In the genomic region with DNA sequence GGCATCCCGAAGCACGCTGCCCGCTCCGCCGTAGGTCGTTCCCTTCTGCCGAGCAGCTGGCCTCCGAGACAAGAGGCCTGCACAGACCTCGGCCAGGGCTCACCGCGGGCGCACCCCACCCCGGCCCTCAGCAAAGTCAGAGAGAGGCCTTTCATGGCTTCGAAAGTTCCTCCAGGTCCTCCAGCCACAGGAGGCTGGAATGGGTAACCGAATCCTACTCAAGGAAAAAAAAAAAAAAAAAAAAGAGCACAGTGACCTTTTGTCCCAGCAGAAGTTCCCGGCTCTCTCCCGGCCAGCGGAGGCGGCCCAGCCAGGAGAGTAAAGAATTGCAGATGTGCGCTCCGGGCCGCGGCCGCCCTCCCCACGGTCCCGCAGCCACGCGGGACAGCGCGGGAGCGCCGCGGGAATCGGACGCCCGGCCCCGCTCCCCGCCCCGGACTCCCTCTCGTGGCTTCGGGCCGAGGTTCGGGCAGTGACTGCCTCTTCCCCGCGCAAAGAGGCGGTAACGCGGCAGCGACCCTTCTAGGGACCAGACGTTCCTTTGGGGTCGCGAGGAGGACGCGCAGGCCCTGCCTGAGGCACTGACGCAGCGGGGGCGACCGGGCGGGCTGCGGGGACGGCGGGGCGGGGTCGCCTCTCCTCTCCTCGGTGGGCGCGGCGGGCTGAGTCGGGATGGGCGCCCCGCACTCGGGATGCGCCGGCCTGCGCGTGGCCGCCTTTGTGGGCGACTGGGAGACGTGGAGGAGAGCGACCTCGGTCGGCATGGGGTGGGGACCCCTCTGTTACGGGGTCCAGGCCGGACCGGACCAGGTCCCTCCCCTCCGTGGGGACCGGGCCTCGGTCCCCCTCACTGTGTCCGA, we compare ENCODE assay signal across 9 cellular contexts. TPM values are rescaled to one million over a fixed set of nuclear protein-coding genes. Genes with fewer than 3 reads are reported as not detected.
DNase-seq lines count a peak whose midpoint lies in the region; ATAC-seq, FAIRE-seq and TF ChIP-seq lines count a peak whose summit lies in the region.
"Had no signal": no experiment of that assay in that cellular context is flagged by ENCODE, and none has a peak within 500 bp of the region (broad histone marks: within the 10 kb centered on the region; RNA-seq: fewer than 3 reads in every experiment).

No MANE protein-coding gene starts in this region.

- peak overlapping the region; percentile 57 for H3K9ac ChIP-seq in endothelial cell of umbilical vein (replicated peaks; ENCODE audit: extremely low read depth, insufficient read depth, low read length)

- H3K79me2 ChIP-seq in endothelial cell of umbilical vein (ENCODE audit: control insufficient read depth, insufficient read depth, low read length), result peaks cover 6% of the 10 kb centered on the region

- POLR2A ChIA-PET in Caco-2 (lab: Charles Lee) (interaction anchor here (0.6 kb wide), 1 partner anchor 281 kb away, joined by 6 read pairs; no protein-coding TSS in a partner anchor), endothelial cell of umbilical vein (lab: Charles Lee) (interaction anchor here (0.7 kb wide), 1 partner anchor 905 kb away, joined by 4 read pairs; no protein-coding TSS in a partner anchor)
- POLR2A ChIA-PET in naive thymus-derived CD4-positive, alpha-beta T cell (lab: Charles Lee), result no interaction called here

- H4K20me1 ChIP-seq in endothelial cell of umbilical vein (replicated peaks; ENCODE audit: control insufficient read depth, extremely low read depth, insufficient read depth, low read length), result no peaks in the 10 kb centered on the region

- peak in 1 of 2 experiments; percentile 35 for DNase-seq in Caco-2
- peak; percentile 18 for DNase-seq in MG63
- DNase-seq in endothelial cell of umbilical vein (ENCODE audit: low read depth, low spot score), result no peak
- DNase-seq in naive thymus-derived CD4-positive, alpha-beta T cell, result peak in 3 of 9 donors; percentile 5 to 15 (median 7)
- no peak for DNase-seq in kidney tubule cell (ENCODE audit: low spot score)

- CTCF ChIA-PET in Caco-2 (lab: Charles Lee), result interaction anchor here (0.6 to 0.7 kb wide), 2 partner anchors 255 to 703 kb away, joined by 3 read pairs; no protein-coding TSS in a partner anchor
- CTCF ChIA-PET in endothelial cell of umbilical vein (lab: Charles Lee), result interaction anchor here (1.1 to 1.7 kb wide), 5 partner anchors 24 to 143 kb away, joined by 5 to 25 read pairs (median 5); partner anchors contain the start of gene RASGEF1C
- CTCF ChIA-PET in naive thymus-derived CD4-positive, alpha-beta T cell (lab: Charles Lee), result no interaction called here

- peaks cover 21% of the 10 kb centered on the region for H3K27me3 Mint-ChIP-seq in Caco-2 (ENCODE audit: insufficient read depth, unreplicated experiment)
- H3K27me3 Mint-ChIP-seq in naive thymus-derived CD4-positive, alpha-beta T cell, result peaks cover 33 to 60% (median 45%) of the 10 kb centered on the region in 5 donors

- ATAC-seq in naive thymus-derived CD4-positive, alpha-beta T cell, result no peak
- ATAC-seq in HG03521 (IDR thresholded peaks at IDR 0.05; ENCODE audit: unreplicated experiment) (no peak), HG03432 (IDR thresholded peaks at IDR 0.05; ENCODE audit: unreplicated experiment) (no peak), GM18909 (IDR thresholded peaks at IDR 0.05; ENCODE audit: poor library complexity, unreplicated experiment) (no peak)

- BruUV-seq in Caco-2 (replicated peaks; lab: Mats Ljungman, UMichigan), result no TSS peak
- BruUV-seq in endothelial cell of umbilical vein (replicated peaks; lab: Mats Ljungman, UMichigan), result TSS peak; percentile 27

- intact Hi-C loops in Caco-2 (cut with micrococcal nuclease; ENCODE audit: unreplicated experiment) (loop anchor here (10.0 kb wide), 1 partner anchor 122 kb away; no protein-coding TSS in a partner anchor), endothelial cell of umbilical vein (cut with micrococcal nuclease) (loop anchor here (5.0 kb wide), 3 partner anchors 120 to 295 kb away; partner anchors contain the start of genes CNOT6 and FLT4)
- intact Hi-C loops in naive thymus-derived CD4-positive, alpha-beta T cell (cut with micrococcal nuclease), result loop anchor here (2.0 to 5.0 kb wide), 2 partner anchors 140 to 142 kb away; partner anchors contain the start of gene CNOT6 (in 2 of the 2)

- H3K9me3 Mint-ChIP-seq in Caco-2 (ENCODE audit: unreplicated experiment), result no peaks in the 10 kb centered on the region
- H3K9me3 Mint-ChIP-seq in naive thymus-derived CD4-positive, alpha-beta T cell, result peaks cover 0 to 1% (median 0%) of the 10 kb centered on the region in 11 donors

- no peak overlapping the region for H3K27ac ChIP-seq in endothelial cell of umbilical vein (ENCODE audit: insufficient read depth, low read depth, low read length)
- H3K27ac ChIP-seq in naive thymus-derived CD4-positive, alpha-beta T cell (ENCODE audit: low read depth, low read length), result no peak overlapping the region
- H3K27ac ChIP-seq: HL-60 had no signal

- TF ChIP-seq CTCF in Caco-2 (IDR thresholded peaks at IDR 0.05; ENCODE audit: insufficient read depth in 1 of 2, low read depth in 1 of 2, low read length in 1 of 2, severe bottlenecking in 1 of 2, unreplicated experiment in 1 of 2) (no peak), endothelial cell of umbilical vein (IDR thresholded peaks at IDR 0.05; ENCODE audit: extremely low read depth in 1 of 2, insufficient read depth in 1 of 2, low read depth in 1 of 2, low read length in 2 of 2) (no peak)

- H3K9me3 ChIP-seq in Caco-2 (no peaks in the 10 kb centered on the region), MG63 (no peaks in the 10 kb centered on the region), endothelial cell of umbilical vein (replicated peaks; ENCODE audit: control insufficient read depth, insufficient read depth, low read length) (no peaks in the 10 kb centered on the region)
- H3K9me3 ChIP-seq in naive thymus-derived CD4-positive, alpha-beta T cell (ENCODE audit: control insufficient read depth in 2 of 3, low read length in 3 of 3), result no peaks in the 10 kb centered on the region

- no peak for TF ChIP-seq POLR2A in endothelial cell of umbilical vein (IDR thresholded peaks at IDR 0.05; ENCODE audit: low read depth, low read length)

- H3K4me3 ChIP-seq in Caco-2 (ENCODE audit: low read depth, low read length), result peak overlapping the region; percentile 47
- H3K4me3 ChIP-seq in MG63, result peak overlapping the region; percentile 63
- peak overlapping the region; percentile 52 to 74 (median 56) for H3K4me3 ChIP-seq in endothelial cell of umbilical vein (replicated peaks in 1 of 3; ENCODE audit: insufficient read depth in 1 of 3, low read depth in 1 of 3, low read length in 3 of 3)
- peak overlapping the region; percentile 30 for H3K4me3 ChIP-seq in naive thymus-derived CD4-positive, alpha-beta T cell (ENCODE audit: low read length)

- no peak for FAIRE-seq in endothelial cell of umbilical vein (lab: Jason Lieb, UNC)

- H2AFZ ChIP-seq in endothelial cell of umbilical vein (ENCODE audit: low read depth, low read length), result peak overlapping the region; percentile 80

- H3K27me3 ChIP-seq in Caco-2 (replicated peaks; ENCODE audit: control insufficient read depth, insufficient read depth, low read length), result peaks cover 6% of the 10 kb centered on the region
- H3K27me3 ChIP-seq in MG63, result peaks cover 18% of the 10 kb centered on the region
- H3K27me3 ChIP-seq in endothelial cell of umbilical vein (ENCODE audit: control insufficient read depth in 2 of 2, insufficient read depth in 2 of 2, low read length in 2 of 2), result peaks cover 7 to 30% of the 10 kb centered on the region in 2 experiments
- H3K27me3 ChIP-seq in naive thymus-derived CD4-positive, alpha-beta T cell (ENCODE audit: control insufficient read depth in 2 of 2, insufficient read depth in 2 of 2, low read length in 2 of 2), result peaks cover 0 to 13% of the 10 kb centered on the region in 2 donors

- dilution Hi-C loops in endothelial cell of umbilical vein (cut with MboI; ENCODE audit: extremely low pct_ligation_motif_present, low sequenced_read_pairs), result no loop called here

- peak overlapping the region; percentile 62 for H3K4me2 ChIP-seq in endothelial cell of umbilical vein (ENCODE audit: insufficient read depth, low read length)

- H3K4me3 Mint-ChIP-seq in Caco-2 (ENCODE audit: unreplicated experiment), result peak overlapping the region; percentile 57
- H3K4me3 Mint-ChIP-seq in naive thymus-derived CD4-positive, alpha-beta T cell, result peak overlapping the region; percentile 17 to 77 (median 68)

- H3K4me1 ChIP-seq in Caco-2, result peaks cover 19% of the 10 kb centered on the region
- peaks cover 8% of the 10 kb centered on the region for H3K4me1 ChIP-seq in endothelial cell of umbilical vein (ENCODE audit: control insufficient read depth, extremely low read depth, insufficient read depth, low read length)
- H3K4me1 ChIP-seq in naive thymus-derived CD4-positive, alpha-beta T cell (ENCODE audit: control insufficient read depth in 2 of 2, insufficient read depth in 2 of 2, low read length in 2 of 2), result peaks cover 5% of the 10 kb centered on the region in 2 donors

- no peak overlapping the region for H3K27ac Mint-ChIP-seq in Caco-2 (ENCODE audit: unreplicated experiment)
- no peak overlapping the region for H3K27ac Mint-ChIP-seq in naive thymus-derived CD4-positive, alpha-beta T cell

- H3K4me1 Mint-ChIP-seq in Caco-2 (ENCODE audit: low read depth, unreplicated experiment), result no peaks in the 10 kb centered on the region
- peaks cover 0 to 12% (median 6%) of the 10 kb centered on the region in 7 donors for H3K4me1 Mint-ChIP-seq in naive thymus-derived CD4-positive, alpha-beta T cell

- H3K36me3 Mint-ChIP-seq in Caco-2 (ENCODE audit: insufficient read depth, unreplicated experiment), result no peaks in the 10 kb centered on the region
- no peaks in the 10 kb centered on the region for H3K36me3 Mint-ChIP-seq in naive thymus-derived CD4-positive, alpha-beta T cell

- H3K36me3 ChIP-seq in Caco-2 (ENCODE audit: control insufficient read depth, insufficient read depth, low read length) (no peaks in the 10 kb centered on the region), MG63 (no peaks in the 10 kb centered on the region), endothelial cell of umbilical vein (ENCODE audit: control insufficient read depth in 2 of 2, extremely low read depth in 1 of 2, insufficient read depth in 2 of 2, low read length in 2 of 2) (no peaks in the 10 kb centered on the region)
- no peaks in the 10 kb centered on the region for H3K36me3 ChIP-seq in naive thymus-derived CD4-positive, alpha-beta T cell (ENCODE audit: control insufficient read depth in 2 of 3, insufficient read depth in 3 of 3, low read length in 3 of 3)

- H3K9me1 ChIP-seq in endothelial cell of umbilical vein (replicated peaks; ENCODE audit: control insufficient read depth, extremely low read depth, insufficient read depth, low read length), result no peaks in the 10 kb centered on the region

RNA-seq across cellular contexts. Expression of gene GFPT2, which starts 0.8 kb away (rescaled TPM):
- total RNA-seq in Caco-2 (2022) (0.72 and 1.6 TPM in 2 replicates), endothelial cell of umbilical vein (4.5 and 5.5 TPM in 2 replicates)
- total RNA-seq in MG63 (2014; rRNA removed; shearing (Covaris generic); ENCODE audit: low replicate concordance), result 2.7 and 3.7 TPM in 2 replicates
- polyA plus RNA-seq in endothelial cell of umbilical vein, result 3.2 and 4.3 TPM in 2 replicates
- polyA plus RNA-seq in endothelial cell of umbilical vein (2011; cell fraction: cytosol; rRNA removed), result 5.6 and 6.8 TPM in 2 replicates
- polyA plus RNA-seq in endothelial cell of umbilical vein (2011; cell fraction: nucleus; rRNA removed), result 10.1 and 11.1 TPM in 2 replicates
- 6.9 and 7.6 TPM in 2 replicates for polyA plus RNA-seq in endothelial cell of umbilical vein (2012)
- 6.6 and 9.4 TPM in 2 replicates for polyA minus RNA-seq in endothelial cell of umbilical vein
- 6.7 TPM for polyA minus RNA-seq in endothelial cell of umbilical vein (2011; cell fraction: cytosol; rRNA and poly(A)+ RNA removed)
- 5.6 and 7.0 TPM in 2 replicates for polyA minus RNA-seq in endothelial cell of umbilical vein (2011; cell fraction: nucleus; rRNA and poly(A)+ RNA removed)
- total RNA-seq in naive thymus-derived CD4-positive, alpha-beta T cell, result under 1 TPM in 2 of 5 experiments, not detected in 3; 0.16 to 0.81 TPM
- not detected for polyA plus RNA-seq in naive thymus-derived CD4-positive, alpha-beta T cell
